In the genomic region with DNA sequence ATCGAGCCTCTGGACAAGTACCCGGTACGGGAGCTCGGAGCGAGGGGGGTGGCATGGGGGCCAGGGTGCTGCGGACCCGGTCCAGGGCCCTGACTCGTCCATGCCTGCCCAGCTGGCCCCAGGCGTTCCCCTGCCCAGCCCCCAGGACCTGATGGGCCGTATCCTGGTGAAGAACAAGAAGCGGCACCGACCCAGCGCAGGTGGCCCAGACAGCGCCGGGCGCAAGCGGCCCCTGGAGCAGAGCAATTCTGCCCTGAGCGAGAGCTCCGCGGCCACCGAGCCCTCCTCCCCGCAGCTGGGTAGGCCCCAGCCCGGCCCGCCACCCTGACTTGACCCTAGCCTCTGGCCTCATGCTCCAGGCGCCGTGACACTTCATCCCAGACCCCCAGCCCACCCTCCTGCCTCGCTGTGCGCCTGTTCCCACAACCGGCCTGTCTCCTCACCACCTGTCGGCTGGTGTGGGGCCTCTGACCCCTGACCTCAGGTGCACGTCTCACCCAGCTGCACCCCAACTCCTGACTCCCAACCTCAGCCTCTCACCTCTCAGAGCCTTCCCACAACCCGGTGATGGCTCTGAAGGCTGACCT, we compare ENCODE assay signal across 23 cellular contexts.
"Had no signal": no experiment of that assay in that cellular context is flagged by ENCODE, and none has a peak within 500 bp of the region (broad histone marks: within the 10 kb centered on the region; RNA-seq: fewer than 3 reads in every experiment).

No MANE protein-coding gene starts in this region.

- ATAC-seq: left colon; naive thymus-derived CD4-positive, alpha-beta T cell; right lobe of liver had no signal

- H3K9me3 Mint-ChIP-seq: activated naive CD4-positive, alpha-beta T cell treated with anti-CD3 and anti-CD28 coated beads, Interleukin-2, amount 50 U/mL, for 24 hours; naive thymus-derived CD4-positive, alpha-beta T cell; stimulated activated naive B cell treated with anti-CD40 and anti-IgM and Interleukin-4, amounts not matched to agents 10 μg/mL and 1 μg/mL and 100 μg/mL, for 72 hours had no signal

- H3K27ac ChIP-seq: ascending aorta, esophagus muscularis mucosa, right lobe of liver, SJSA1, skin epidermis, upper lobe of left lung had no signal

- H3K27ac Mint-ChIP-seq: activated naive CD4-positive, alpha-beta T cell treated with anti-CD3 and anti-CD28 coated beads, Interleukin-2, amount 50 U/mL, for 24 hours; naive thymus-derived CD4-positive, alpha-beta T cell had no signal

- H3K36me3 Mint-ChIP-seq: activated naive CD4-positive, alpha-beta T cell treated with anti-CD3 and anti-CD28 coated beads, Interleukin-2, amount 50 U/mL, for 24 hours had no signal

- DNase-seq: activated CD4-positive, alpha-beta T cell treated with anti-CD3 and anti-CD28 coated beads for 4 hours; activated CD4-positive, alpha-beta T cell treated with anti-CD3 and anti-CD28 coated beads, Interleukin-2, amount 50 U/mL, for 48 hours; activated gamma-delta T cell; activated T-cell treated with anti-CD3 and anti-CD28 coated beads for 4 hours; central memory CD4-positive, alpha-beta T cell; dermis blood vessel endothelial cell; effector CD8-positive, alpha-beta T cell; hippocampal formation; left colon; naive thymus-derived CD4-positive, alpha-beta T cell; nucleus accumbens; right lobe of liver; stimulated activated CD4-positive, alpha-beta T cell treated with anti-CD3 and anti-CD28 coated beads, Interleukin-2, amount 100 ng/mL, for 24 hours; stimulated activated naive B cell treated with anti-CD40 and anti-IgM and Interleukin-4, amounts not matched to agents 10 μg/mL and 1 μg/mL and 100 μg/mL, for 72 hours; T-helper 1 cell; T-helper 9 cell had no signal

- H3K27me3 ChIP-seq: ascending aorta, esophagus muscularis mucosa, right lobe of liver, SJSA1, upper lobe of left lung had no signal

- H3K4me3 Mint-ChIP-seq: activated naive CD4-positive, alpha-beta T cell treated with anti-CD3 and anti-CD28 coated beads, Interleukin-2, amount 50 U/mL, for 24 hours; naive thymus-derived CD4-positive, alpha-beta T cell had no signal

- H3K4me3 ChIP-seq: ascending aorta, esophagus muscularis mucosa, lung, right lobe of liver, SJSA1, skin epidermis, upper lobe of left lung had no signal

- H3K4me1 ChIP-seq: ascending aorta, right lobe of liver had no signal

- H3K27me3 Mint-ChIP-seq: activated naive CD4-positive, alpha-beta T cell treated with anti-CD3 and anti-CD28 coated beads, Interleukin-2, amount 50 U/mL, for 24 hours; naive thymus-derived CD4-positive, alpha-beta T cell; stimulated activated naive B cell treated with anti-CD40 and anti-IgM and Interleukin-4, amounts not matched to agents 10 μg/mL and 1 μg/mL and 100 μg/mL, for 72 hours had no signal

- H3K9me3 ChIP-seq: ascending aorta, esophagus muscularis mucosa, right lobe of liver, SJSA1, upper lobe of left lung had no signal
